Comparison of ENCODE assay signal across 24 cellular contexts in the genomic region with DNA sequence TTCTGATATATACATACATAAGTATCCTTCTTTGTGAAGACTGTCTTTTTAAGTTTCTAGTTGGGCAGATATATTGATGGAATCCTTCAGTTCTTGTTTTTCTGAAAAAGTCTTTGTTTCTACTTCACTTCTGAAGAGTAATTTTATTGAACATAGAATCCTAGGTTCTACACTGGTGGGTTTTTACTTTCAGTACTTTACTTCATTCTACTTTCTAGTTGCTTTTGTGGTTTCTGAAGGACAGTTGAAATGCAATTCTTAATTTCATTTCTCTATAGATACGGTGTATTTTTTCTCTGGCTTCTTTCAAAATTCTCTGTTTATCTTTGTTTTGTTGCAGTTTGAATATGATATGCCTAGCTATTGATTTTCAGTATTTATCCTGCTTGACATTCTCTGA.
DNase-seq lines count a peak whose midpoint lies in the region; ATAC-seq and TF ChIP-seq lines count a peak whose summit lies in the region.
"Had no signal": no experiment of that assay in that cellular context is flagged by ENCODE, and none has a peak within 500 bp of the region (broad histone marks: within the 10 kb centered on the region; RNA-seq: fewer than 3 reads in every experiment).

No MANE protein-coding gene starts in this region.

- no peaks in the 10 kb centered on the region for H3K79me2 ChIP-seq in MM.1S (ENCODE audit: low read length)

- H3K4me3 Mint-ChIP-seq in endodermal cell = no peak overlapping the region
- H3K4me3 Mint-ChIP-seq in T-helper 2 cell treated with Interferon-gamma antibody and Interleukin-4, amounts not matched to agents 5 μg/mL and 100 μg/mL, for 36 hours = no peak overlapping the region
- H3K4me3 Mint-ChIP-seq: CD14-positive monocyte; CD4-positive, alpha-beta memory T cell; CD4-positive, CD25-positive, alpha-beta regulatory T cell; CD8-positive, alpha-beta memory T cell had no signal

- H3K9me3 ChIP-seq in MM.1S (replicated peaks; ENCODE audit: insufficient read depth, low read length) = no peaks in the 10 kb centered on the region; the same call in 1 of the 2 replicates
- H3K9me3 ChIP-seq in endodermal cell (ENCODE audit: control insufficient read depth, low read length) = peaks cover 6% of the 10 kb centered on the region
- no peaks in the 10 kb centered on the region for H3K9me3 ChIP-seq in transverse colon
- H3K9me3 ChIP-seq: BE2C had no signal

- H3K4me1 ChIP-seq in MM.1S (ENCODE audit: low read length) (peaks cover 27% of the 10 kb centered on the region), endodermal cell (ENCODE audit: control insufficient read depth, insufficient read depth, low read length) (no peaks in the 10 kb centered on the region), transverse colon (no peaks in the 10 kb centered on the region)
- H3K4me1 ChIP-seq: BE2C had no signal

- no peak overlapping the region for H3K27ac Mint-ChIP-seq in endodermal cell
- no peak overlapping the region for H3K27ac Mint-ChIP-seq in T-helper 2 cell treated with Interferon-gamma antibody and Interleukin-4, amounts not matched to agents 5 μg/mL and 100 μg/mL, for 36 hours
- H3K27ac Mint-ChIP-seq: CD14-positive monocyte; CD4-positive, alpha-beta memory T cell; CD4-positive, CD25-positive, alpha-beta regulatory T cell; CD8-positive, alpha-beta memory T cell had no signal

- TF ChIP-seq CTCF in MM.1S (IDR thresholded peaks at IDR 0.05; ENCODE audit: low read length) = no peak
- TF ChIP-seq CTCF in endodermal cell (conservative IDR thresholded peaks at IDR 0.05) = no peak
- TF ChIP-seq CTCF in transverse colon (IDR thresholded peaks at IDR 0.05) = no peak

- in situ Hi-C loops in transverse colon (cut with MboI; ENCODE audit: low pct_ligation_motif_present in 1 of 4, low pct_unique_long_range_greater_than_20kb in 1 of 4, low sequenced_read_pairs in 3 of 4) = no loop called here

- 0 out of 2 replicates have a peak, but pooled peaks cover 3% of the 10 kb centered on the region for H3K9me2 ChIP-seq in MM.1S (replicated peaks; ENCODE audit: insufficient read depth, low read length)

- intact Hi-C loops in transverse colon (cut with DNase I; ENCODE audit: low total_unique reads) = no loop called here

- no peaks in the 10 kb centered on the region for H4K20me1 ChIP-seq in MM.1S (ENCODE audit: insufficient read depth, low read length)
- H4K20me1 ChIP-seq: BLaER1 had no signal

- H3K27me3 ChIP-seq in MM.1S (replicated peaks; ENCODE audit: insufficient read depth, low read length) (peaks cover 7% of the 10 kb centered on the region; the same call in 1 of the 2 replicates), endodermal cell (ENCODE audit: control insufficient read depth, insufficient read depth, low read length, poor library complexity, severe bottlenecking) (no peaks in the 10 kb centered on the region), transverse colon (no peaks in the 10 kb centered on the region)
- H3K27me3 ChIP-seq: BE2C, BLaER1 had no signal

- H3K4me2 ChIP-seq in MM.1S (ENCODE audit: low read depth, low read length) = peak overlapping the region; percentile 38; the same call in 1 of the 2 replicates
- H3K4me2 ChIP-seq: BLaER1 had no signal

- H3K27ac ChIP-seq in MM.1S (ENCODE audit: low read length) (no peak overlapping the region), endodermal cell (ENCODE audit: low read depth, low read length) (no peak overlapping the region), transverse colon (no peak overlapping the region)
- H3K27ac ChIP-seq: 22Rv1, BLaER1 had no signal

- H3K9ac ChIP-seq in MM.1S (ENCODE audit: low read length) = no peak overlapping the region
- no peak overlapping the region for H3K9ac ChIP-seq in endodermal cell (ENCODE audit: extremely low read depth, low read length, poor library complexity, severe bottlenecking)
- H3K9ac ChIP-seq: BLaER1 had no signal

- no peaks in the 10 kb centered on the region for H3K36me3 Mint-ChIP-seq in endodermal cell (ENCODE audit: low read depth)
- H3K36me3 Mint-ChIP-seq in T-helper 2 cell treated with Interferon-gamma antibody and Interleukin-4, amounts not matched to agents 5 μg/mL and 100 μg/mL, for 36 hours (ENCODE audit: low read depth) = no peaks in the 10 kb centered on the region
- H3K36me3 Mint-ChIP-seq: CD14-positive monocyte; CD4-positive, alpha-beta memory T cell; CD4-positive, CD25-positive, alpha-beta regulatory T cell; CD8-positive, alpha-beta memory T cell had no signal

- WGBS in endodermal cell (ENCODE audit: insufficient coverage in 1 of 2, insufficient read length in 1 of 2), 2 experiments = 100% methylated on average over 1 of the region's 1 CpG; no CpG with 5 or more reads in 1 of the 2 experiments
- WGBS in transverse colon (ENCODE audit: low coverage in 1 of 2), 2 donors = 71 to 89% methylated on average over 1 of the region's 1 CpG

- no peak for TF ChIP-seq POLR2A in transverse colon (IDR thresholded peaks at IDR 0.05)

- H3K4me3 ChIP-seq in MM.1S (ENCODE audit: low read length) = no peak overlapping the region; the same call in 1 of the 2 replicates
- peak overlapping the region; percentile 17 for H3K4me3 ChIP-seq in endodermal cell (ENCODE audit: low read length)
- no peak overlapping the region for H3K4me3 ChIP-seq in transverse colon
- H3K4me3 ChIP-seq: BLaER1, GM12878 had no signal

- H3K27me3 Mint-ChIP-seq in endodermal cell (ENCODE audit: insufficient read depth) = no peaks in the 10 kb centered on the region
- H3K27me3 Mint-ChIP-seq in T-helper 2 cell treated with Interferon-gamma antibody and Interleukin-4, amounts not matched to agents 5 μg/mL and 100 μg/mL, for 36 hours (ENCODE audit: low read depth) = no peaks in the 10 kb centered on the region
- H3K27me3 Mint-ChIP-seq: CD4-positive, alpha-beta memory T cell; CD4-positive, CD25-positive, alpha-beta regulatory T cell; CD8-positive, alpha-beta memory T cell had no signal

- H3F3A ChIP-seq in MM.1S (ENCODE audit: insufficient read depth, low read length) = peaks cover 5% of the 10 kb centered on the region

- peaks cover 3% of the 10 kb centered on the region for H3K9me3 Mint-ChIP-seq in endodermal cell
- H3K9me3 Mint-ChIP-seq in T-helper 2 cell treated with Interferon-gamma antibody and Interleukin-4, amounts not matched to agents 5 μg/mL and 100 μg/mL, for 36 hours = no peaks in the 10 kb centered on the region

- H2AFZ ChIP-seq in MM.1S (ENCODE audit: low read length) = no peak overlapping the region

- TF ChIP-seq EP300 in transverse colon (IDR thresholded peaks at IDR 0.05; ENCODE audit: low read depth) = no peak

- no peaks in the 10 kb centered on the region for H3K36me3 ChIP-seq in MM.1S (replicated peaks; ENCODE audit: insufficient read depth, low read length)
- H3K36me3 ChIP-seq in endodermal cell (ENCODE audit: control insufficient read depth, insufficient read depth, low read length) = no peaks in the 10 kb centered on the region
- no peaks in the 10 kb centered on the region for H3K36me3 ChIP-seq in transverse colon
- H3K36me3 ChIP-seq: BE2C, BLaER1 had no signal

- H3K4me1 Mint-ChIP-seq in endodermal cell = peaks cover 5% of the 10 kb centered on the region
- no peaks in the 10 kb centered on the region for H3K4me1 Mint-ChIP-seq in T-helper 2 cell treated with Interferon-gamma antibody and Interleukin-4, amounts not matched to agents 5 μg/mL and 100 μg/mL, for 36 hours (ENCODE audit: low read depth)
- H3K4me1 Mint-ChIP-seq: CD14-positive monocyte; CD4-positive, alpha-beta memory T cell; CD4-positive, CD25-positive, alpha-beta regulatory T cell; CD8-positive, alpha-beta memory T cell had no signal

- ATAC-seq in GM18867 (IDR thresholded peaks at IDR 0.05; ENCODE audit: unreplicated experiment) (peak; percentile 71), HG02938 (IDR thresholded peaks at IDR 0.05; ENCODE audit: unreplicated experiment) (peak; percentile 56)
- ATAC-seq: GM12878 had no signal

- DNase-seq in MM.1S = peak; percentile 36
- no peak for DNase-seq in endodermal cell
- DNase-seq in transverse colon = no peak
- DNase-seq in T-helper 2 cell treated with Interferon-gamma antibody and Interleukin-4, amounts not matched to agents 5 μg/mL and 100 μg/mL, for 36 hours (ENCODE audit: low spot score) = no peak
- DNase-seq in NCI-H82 (lab: John Stamatoyannopoulos, UW) = no peak
- DNase-seq: ACHN; BE2C; C1 segment of cervical spinal cord; CD4-positive, alpha-beta memory T cell; CD4-positive, CD25-positive, alpha-beta regulatory T cell; CD8-positive, alpha-beta memory T cell; COR-L47; DMS 273 treated with DMSO at 0.1 percent for 48 hours; DMS153; DMS53; DMS79; DND-41; GDM1 had no signal
